In the genomic region with DNA sequence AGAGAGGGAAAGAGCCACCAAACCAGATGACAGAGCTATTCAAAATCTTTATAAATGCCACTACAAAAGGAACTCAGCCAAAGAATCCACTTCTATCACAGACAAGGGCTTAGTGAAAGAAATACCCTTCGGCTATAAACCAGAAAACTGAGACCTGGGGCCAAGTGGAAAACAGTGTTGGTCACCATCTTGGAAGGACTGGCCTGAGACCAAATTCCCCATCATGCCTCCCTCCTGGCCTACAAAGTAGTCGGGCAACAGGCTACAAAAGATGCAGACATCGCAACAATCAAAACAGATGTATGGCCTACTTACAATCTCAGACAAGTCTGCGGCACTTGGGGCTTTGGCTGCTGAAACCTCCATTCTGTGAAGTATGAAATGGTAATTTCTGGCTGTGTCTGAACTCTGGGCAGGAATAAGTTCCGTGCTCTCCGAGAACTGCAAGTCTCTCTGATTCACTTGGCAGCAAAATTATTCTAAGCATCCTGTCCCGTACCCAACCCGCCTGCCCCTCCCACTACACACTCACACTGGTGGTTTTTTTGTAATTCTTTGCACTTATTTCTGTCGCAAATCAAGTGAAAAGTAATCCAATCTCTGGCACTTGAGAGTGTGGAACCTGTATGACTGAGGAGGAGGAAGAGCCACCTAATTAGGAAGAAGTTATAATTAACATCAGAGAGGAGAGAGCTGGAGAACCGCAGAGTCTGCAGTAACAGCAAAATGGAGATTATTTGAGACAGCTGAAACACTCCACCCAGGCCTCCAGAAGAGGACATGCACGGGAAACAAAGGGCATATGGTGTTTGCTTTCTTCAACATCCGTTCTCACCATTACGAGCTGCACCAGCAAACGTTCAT, we compare ENCODE assay signal across 8 cellular contexts.
DNase-seq lines count a peak whose midpoint lies in the region; ATAC-seq, FAIRE-seq and TF ChIP-seq lines count a peak whose summit lies in the region.

No MANE protein-coding gene starts in this region.

- peak overlapping the region; percentile 41 to 44 for H3K27ac ChIP-seq in tibial artery

- no peaks in the 10 kb centered on the region for H3K9me3 ChIP-seq in tibial artery

- peaks cover 0 to 6% (median 0%) of the 10 kb centered on the region in 3 donors for H3K36me3 Mint-ChIP-seq in immature natural killer cell

- no peak for ATAC-seq in HG03135 (IDR thresholded peaks at IDR 0.05; ENCODE audit: unreplicated experiment)

- H3K27me3 Mint-ChIP-seq in immature natural killer cell (ENCODE audit: low read depth in 3 of 3), result peaks cover 0 to 7% (median 0%) of the 10 kb centered on the region in 3 donors

- no peaks in the 10 kb centered on the region for H3K27me3 ChIP-seq in tibial artery

- peak overlapping the region in 1 of 2 donors; percentile 19 for H3K4me3 ChIP-seq in tibial artery

- no peak for FAIRE-seq in urothelium cell line (lab: Jason Lieb, UNC)

- H3K4me3 Mint-ChIP-seq in immature natural killer cell, result peak overlapping the region; percentile 78 to 94 (median 87)

- DNase-seq in AG20443 (ENCODE audit: low spot score) (peak; percentile 71), NCI-H2081 (lab: John Stamatoyannopoulos, UW) (peak; percentile 13 to 64), immature natural killer cell (peak; percentile 48 to 63 (median 49)), tibial artery (peak in 1 of 2 donors; percentile 22), NOMO-1 treated with DMSO at 0.1 percent for 48 hours (lab: John Stamatoyannopoulos, UW; ENCODE audit: unreplicated experiment) (no peak), urothelium cell line (ENCODE audit: low spot score) (no peak)
- peak; percentile 75 for DNase-seq in activated effector memory CD4-positive, alpha-beta T cell treated with anti-CD3 and anti-CD28 coated beads, Interleukin-2, amount 50 U/mL, for 16 hours

- no peaks in the 10 kb centered on the region for H3K4me1 ChIP-seq in tibial artery

- H3K27ac Mint-ChIP-seq in immature natural killer cell, result peak overlapping the region; percentile 89 to 97 (median 95)

- TF ChIP-seq CTCF in tibial artery (IDR thresholded peaks at IDR 0.05), result no peak

- no peaks in the 10 kb centered on the region for H3K36me3 ChIP-seq in tibial artery

- H3K9me3 Mint-ChIP-seq in immature natural killer cell, result no peaks in the 10 kb centered on the region

- intact Hi-C loops in tibial artery (cut with DNase I; ENCODE audit: low total_unique reads), result no loop called here

- peaks cover 78 to 86% of the 10 kb centered on the region in 2 donors for H3K4me1 Mint-ChIP-seq in immature natural killer cell

Comparison
In these comparisons a context has a peak if more than half of its experiments do, and no peak if none do; other contexts are left out.
1. DNase-seq: peak in AG20443 (single experiment), NCI-H2081 (2 of 2), activated effector memory CD4-positive, alpha-beta T cell treated with anti-CD3 and anti-CD28 coated beads, Interleukin-2, amount 50 U/mL, for 16 hours (single experiment) and immature natural killer cell (3 of 3); none in NOMO-1 treated with DMSO at 0.1 percent for 48 hours (single experiment) and urothelium cell line (single experiment).